20 cellular contexts compared by ENCODE assay signal in the genomic region with DNA sequence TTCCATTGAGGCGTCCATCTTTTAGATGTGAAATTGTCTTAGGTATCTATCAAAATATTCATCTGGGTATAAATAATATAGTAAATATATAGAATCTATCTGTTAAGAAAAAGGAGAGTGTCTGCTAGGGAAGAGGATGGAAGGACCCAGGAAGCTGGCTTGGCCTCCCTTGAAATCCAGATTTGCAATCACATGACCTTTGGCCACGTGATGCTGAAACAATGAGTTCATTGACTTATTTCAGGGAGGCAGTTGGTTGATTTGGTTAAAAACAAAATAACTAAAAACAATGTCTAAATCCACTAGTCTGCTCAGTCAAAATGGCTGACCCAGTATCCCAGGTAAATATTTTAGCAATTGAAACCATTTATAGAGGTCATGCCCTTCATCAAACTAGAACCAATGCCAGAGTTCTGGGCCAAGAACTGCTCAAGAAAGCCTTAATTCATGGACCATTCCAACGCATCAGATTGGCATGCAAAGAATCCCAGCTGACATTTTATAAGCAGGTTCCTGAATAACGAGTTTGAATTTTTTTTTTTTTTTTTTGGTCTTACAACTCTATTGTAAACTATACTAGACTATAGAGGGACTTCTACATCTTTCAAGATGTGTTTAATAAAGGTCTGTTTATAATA.
DNase-seq lines count a peak whose midpoint lies in the region; ATAC-seq, FAIRE-seq and TF ChIP-seq lines count a peak whose summit lies in the region.
"Had no signal": no experiment of that assay in that cellular context is flagged by ENCODE, and none has a peak within 500 bp of the region (broad histone marks: within the 10 kb centered on the region; RNA-seq: fewer than 3 reads in every experiment).

No MANE protein-coding gene starts in this region.

- H2AFZ ChIP-seq in keratinocyte (ENCODE audit: control insufficient read depth, low read length): no peak overlapping the region

- no peaks in the 10 kb centered on the region for H3K9me3 Mint-ChIP-seq in MCF 10A (ENCODE audit: unreplicated experiment)
- H3K9me3 Mint-ChIP-seq: activated naive CD8-positive, alpha-beta T cell treated with anti-CD3 and anti-CD28 coated beads, Interleukin-2, amount 50 U/mL, for 24 hours had no signal

- no peak for TF ChIP-seq POLR2A in right lobe of liver (IDR thresholded peaks at IDR 0.05)

- H3K9me3 ChIP-seq in MG63: no peaks in the 10 kb centered on the region; the same call in 1 of the 2 replicates
- no peaks in the 10 kb centered on the region for H3K9me3 ChIP-seq in keratinocyte (ENCODE audit: control insufficient read depth, low read depth, low read length)
- H3K9me3 ChIP-seq in right lobe of liver: no peaks in the 10 kb centered on the region
- H3K9me3 ChIP-seq: ovary had no signal

- no peaks in the 10 kb centered on the region for H3K79me2 ChIP-seq in keratinocyte (ENCODE audit: control insufficient read depth, insufficient read depth, low read length)

- H3K4me1 ChIP-seq in keratinocyte (ENCODE audit: control insufficient read depth, extremely low read depth, insufficient read depth, low read length): peaks cover 19% of the 10 kb centered on the region
- H3K4me1 ChIP-seq in right lobe of liver: no peaks in the 10 kb centered on the region

- H3K27me3 ChIP-seq in MG63 (no peaks in the 10 kb centered on the region), keratinocyte (ENCODE audit: control insufficient read depth, extremely low read depth, insufficient read depth, low read length) (no peaks in the 10 kb centered on the region), right lobe of liver (no peaks in the 10 kb centered on the region)
- H3K27me3 ChIP-seq: ovary had no signal

- H3K36me3 ChIP-seq in MG63 (peaks cover 35% of the 10 kb centered on the region), keratinocyte (ENCODE audit: control insufficient read depth in 2 of 2, extremely low read depth in 1 of 2, insufficient read depth in 2 of 2, low read length in 2 of 2) (no peaks in the 10 kb centered on the region), right lobe of liver (no peaks in the 10 kb centered on the region)
- H3K36me3 ChIP-seq: ovary had no signal

- peak; percentile 43 for DNase-seq in Caki2 (ENCODE audit: low read depth)
- DNase-seq in MG63: peak; percentile 14
- DNase-seq in MCF 10A (ENCODE audit: unreplicated experiment): no peak
- no peak for DNase-seq in keratinocyte (ENCODE audit: low read depth, low spot score)
- no peak for DNase-seq in NCI-H1105 treated with DMSO at 0.1 percent for 48 hours (lab: John Stamatoyannopoulos, UW)
- no peak for DNase-seq in right lobe of liver
- no peak for DNase-seq in cerebellum (ENCODE audit: low spot score)
- DNase-seq: activated CD4-positive, alpha-beta T cell treated with anti-CD3 and anti-CD28 coated beads for 36 hours; activated naive CD8-positive, alpha-beta T cell treated with anti-CD3 and anti-CD28 coated beads, Interleukin-2, amount 50 U/mL, for 24 hours; activated T-cell treated with anti-CD3 and anti-CD28 coated beads, Interleukin-2, amount 50 U/mL, for 1 hour; cortex of kidney; islet precursor cell; NCI-H2081; NCI-H82; ovary; Right ventricle myocardium superior; stimulated activated CD4-positive, alpha-beta T cell treated with anti-CD3 and anti-CD28 coated beads, Interleukin-15, amount 100 ng/mL, for 24 hours had no signal

- no peaks in the 10 kb centered on the region for H3K9me1 ChIP-seq in keratinocyte (ENCODE audit: control insufficient read depth, extremely low read depth, insufficient read depth, low read length)

- BruUV-seq in MCF 10A (replicated peaks; lab: Mats Ljungman, UMichigan): no TSS peak

- peak; percentile 44 for FAIRE-seq in keratinocyte (lab: Jason Lieb, UNC)

- intact Hi-C loops in MCF 10A (cut with micrococcal nuclease) (no loop called here), right lobe of liver (cut with DNase I) (no loop called here)

- peak overlapping the region; percentile 23 for H3K27ac Mint-ChIP-seq in MCF 10A (ENCODE audit: low read depth, unreplicated experiment)
- H3K27ac Mint-ChIP-seq: activated CD4-positive, alpha-beta T cell treated with anti-CD3 and anti-CD28 coated beads for 36 hours; activated naive CD8-positive, alpha-beta T cell treated with anti-CD3 and anti-CD28 coated beads, Interleukin-2, amount 50 U/mL, for 24 hours; B cell had no signal

- dilution Hi-C loops in keratinocyte (cut with MboI; ENCODE audit: extremely low pct_ligation_motif_present, low sequenced_read_pairs): no loop called here

- CTCF ChIA-PET in MCF 10A (lab: Yijun Ruan, JAX): no interaction called here

- H3K4me1 Mint-ChIP-seq in MCF 10A (ENCODE audit: insufficient read depth, unreplicated experiment): peaks cover 26% of the 10 kb centered on the region
- H3K4me1 Mint-ChIP-seq: activated CD4-positive, alpha-beta T cell treated with anti-CD3 and anti-CD28 coated beads for 36 hours; activated naive CD8-positive, alpha-beta T cell treated with anti-CD3 and anti-CD28 coated beads, Interleukin-2, amount 50 U/mL, for 24 hours; B cell had no signal

- ATAC-seq in right lobe of liver: no peak
- no peak for ATAC-seq in GM21423 (IDR thresholded peaks at IDR 0.05; ENCODE audit: unreplicated experiment)
- ATAC-seq: activated CD4-positive, alpha-beta T cell treated with anti-CD3 and anti-CD28 coated beads for 36 hours; activated naive CD8-positive, alpha-beta T cell treated with anti-CD3 and anti-CD28 coated beads, Interleukin-2, amount 50 U/mL, for 24 hours had no signal

- H3K27ac ChIP-seq in keratinocyte (ENCODE audit: control insufficient read depth, insufficient read depth, low read length) (no peak overlapping the region), right lobe of liver (no peak overlapping the region)
- H3K27ac ChIP-seq: HL-60, ovary had no signal

- H3K9ac ChIP-seq in keratinocyte (ENCODE audit: control insufficient read depth, extremely low read depth, insufficient read depth, low read length): no peak overlapping the region

- TF ChIP-seq CTCF in MCF 10A (IDR thresholded peaks at IDR 0.05; ENCODE audit: unreplicated experiment) (no peak), keratinocyte (optimal IDR thresholded peaks at IDR 0.05 in 1 of 3, IDR thresholded peaks at IDR 0.05 in 1 of 3, conservative IDR thresholded peaks at IDR 0.05 in 1 of 3; ENCODE audit: extremely low read depth in 1 of 3, insufficient read depth in 2 of 3, low read length in 3 of 3) (no peak), right lobe of liver (IDR thresholded peaks at IDR 0.05) (no peak)

- H3K4me3 Mint-ChIP-seq in MCF 10A (ENCODE audit: unreplicated experiment): no peak overlapping the region
- H3K4me3 Mint-ChIP-seq: activated CD4-positive, alpha-beta T cell treated with anti-CD3 and anti-CD28 coated beads for 36 hours; activated naive CD8-positive, alpha-beta T cell treated with anti-CD3 and anti-CD28 coated beads, Interleukin-2, amount 50 U/mL, for 24 hours; B cell had no signal

- no peaks in the 10 kb centered on the region for H4K20me1 ChIP-seq in keratinocyte (ENCODE audit: control insufficient read depth, extremely low read depth, insufficient read depth, low read length)

- 31% methylated on average over 4 of the region's 4 CpGs for WGBS in right lobe of liver (ENCODE audit: insufficient coverage, low coverage, low lambda C conversion rate, missing lambda C conversion rate)

- H3K4me2 ChIP-seq in keratinocyte (ENCODE audit: control insufficient read depth, extremely low read depth, insufficient read depth, low read depth, low read length): no peak overlapping the region

- H3K4me3 ChIP-seq in MG63 (no peak overlapping the region), keratinocyte (ENCODE audit: control insufficient read depth in 2 of 3, extremely low read depth in 1 of 3, insufficient read depth in 2 of 3, low read depth in 1 of 3, low read length in 3 of 3) (no peak overlapping the region), right lobe of liver (no peak overlapping the region)
- H3K4me3 ChIP-seq: ovary had no signal

- H3K27me3 Mint-ChIP-seq in MCF 10A (ENCODE audit: insufficient read depth, unreplicated experiment): no peaks in the 10 kb centered on the region
- H3K27me3 Mint-ChIP-seq: activated CD4-positive, alpha-beta T cell treated with anti-CD3 and anti-CD28 coated beads for 36 hours; activated naive CD8-positive, alpha-beta T cell treated with anti-CD3 and anti-CD28 coated beads, Interleukin-2, amount 50 U/mL, for 24 hours; B cell had no signal

- H3K36me3 Mint-ChIP-seq in MCF 10A (ENCODE audit: insufficient read depth, unreplicated experiment): no peaks in the 10 kb centered on the region

- POLR2A ChIA-PET in MCF 10A (lab: Yijun Ruan, JAX): no interaction called here

- in situ Hi-C loops in Caki2 (cut with HindIII; ENCODE audit: low pct_unique_long_range_greater_than_20kb, low sequenced_read_pairs): no loop called here

Comparison
In these comparisons a context has a peak if more than half of its experiments do, and no peak if none do; other contexts are left out.
1. DNase-seq: peak in Caki2 (single experiment) and MG63 (single experiment); none in MCF 10A (single experiment), keratinocyte (single experiment), NCI-H1105 treated with DMSO at 0.1 percent for 48 hours (single experiment), right lobe of liver (0 of 3) and cerebellum (single experiment).